Comparison of ENCODE assay signal across 3 cellular contexts in the genomic region with DNA sequence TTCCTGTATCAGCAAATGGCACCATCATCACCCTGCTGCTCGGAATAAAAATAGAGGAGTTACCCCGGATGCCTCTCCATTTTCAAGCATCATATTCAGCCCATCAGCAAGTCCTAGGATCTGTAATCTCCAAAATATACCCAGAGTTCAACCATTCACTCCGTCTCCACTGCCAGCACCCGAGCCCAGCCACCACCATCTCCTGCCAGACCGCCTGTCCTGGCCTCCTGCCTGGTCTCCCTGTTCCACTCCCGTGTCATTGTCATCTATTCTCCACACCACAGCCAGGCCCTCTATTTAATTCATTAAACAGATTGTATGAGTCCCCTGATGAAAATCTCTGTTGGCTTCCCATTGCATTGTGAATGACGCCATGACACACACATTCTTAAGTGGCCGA.
"Had no signal": no experiment of that assay in that cellular context is flagged by ENCODE, and none has a peak within 500 bp of the region (broad histone marks: within the 10 kb centered on the region; RNA-seq: fewer than 3 reads in every experiment).

No MANE protein-coding gene starts in this region.

- DNase-seq: GDM1, GF-D8 had no signal

- ATAC-seq: GM12878 had no signal

- H3K4me3 ChIP-seq: GM12878 had no signal
